In genomic region chr1:13593511-13594131, GRCh38 we compare ENCODE assay signal across 11 cellular contexts. TPM values are rescaled to one million over a fixed set of nuclear protein-coding genes. Genes with fewer than 3 reads are reported as not detected.
DNase-seq lines count a peak whose midpoint lies in the region; ATAC-seq, FAIRE-seq and TF ChIP-seq lines count a peak whose summit lies in the region.
"Had no signal": no experiment of that assay in that cellular context is flagged by ENCODE, and none has a peak within 500 bp of the region (broad histone marks: within the 10 kb centered on the region; RNA-seq: fewer than 3 reads in every experiment).

No MANE protein-coding gene starts in this region.

- H3K4me1 ChIP-seq in kidney (ENCODE audit: control insufficient read depth in 1 of 2, insufficient read depth in 1 of 2, low read depth in 1 of 2, low read length in 2 of 2) (no peaks in the 10 kb centered on the region), gastrocnemius medialis (peaks cover 16 to 20% of the 10 kb centered on the region in 2 donors)

- no peaks in the 10 kb centered on the region for H3K27me3 ChIP-seq in H7 (ENCODE audit: control insufficient read depth, insufficient read depth, low read length)
- no peaks in the 10 kb centered on the region for H3K27me3 ChIP-seq in gastrocnemius medialis

- ATAC-seq in gastrocnemius medialis: peak; percentile 94 to 95
- no peak for ATAC-seq in HG03342 (IDR thresholded peaks at IDR 0.05; ENCODE audit: unreplicated experiment)
- no peak for ATAC-seq in HG03378 (IDR thresholded peaks at IDR 0.05; ENCODE audit: unreplicated experiment)
- ATAC-seq: activated naive CD4-positive, alpha-beta T cell treated with anti-CD3 and anti-CD28 coated beads, Interleukin-2, amount 50 U/mL, for 72 hours had no signal

- DNase-seq in H7 (peak; percentile 50), caudate nucleus (lab: John Stamatoyannopoulos, UW) (peak in 1 of 61 donors; percentile 44), kidney (peak; percentile 72), gastrocnemius medialis (peak; percentile 66 to 84), NCI-H1694 (lab: John Stamatoyannopoulos, UW) (no peak), HUDEP-2 (lab: John Stamatoyannopoulos, UW; ENCODE audit: unreplicated experiment in 76 of 76) (no peak)
- DNase-seq: NCI-H2227 treated with DMSO at 0.1 percent for 48 hours, T-helper 9 cell had no signal

- TF ChIP-seq POLR2A in gastrocnemius medialis (IDR thresholded peaks at IDR 0.05): peak; percentile 20 to 64

- no peak for FAIRE-seq in kidney (lab: Jason Lieb, UNC)

- H3K36me3 ChIP-seq in H7 (replicated peaks; ENCODE audit: control insufficient read depth, insufficient read depth, low read length): peaks cover 4% of the 10 kb centered on the region
- H3K36me3 ChIP-seq in kidney (ENCODE audit: control insufficient read depth in 1 of 2, insufficient read depth in 2 of 2, low read length in 2 of 2): no peaks in the 10 kb centered on the region
- H3K36me3 ChIP-seq in gastrocnemius medialis: no peaks in the 10 kb centered on the region

- H3K27ac ChIP-seq in caudate nucleus (ENCODE audit: low read depth, low read length): peak overlapping the region; percentile 66
- no peak overlapping the region for H3K27ac ChIP-seq in kidney (ENCODE audit: low read depth in 2 of 2, low read length in 2 of 2)
- H3K27ac ChIP-seq in gastrocnemius medialis: peak overlapping the region; percentile 77 to 84 (median 82)

- no peak for TF ChIP-seq CTCF in kidney (IDR thresholded peaks at IDR 0.05; ENCODE audit: borderline replicate concordance, extremely low read depth, insufficient read depth)
- TF ChIP-seq CTCF in gastrocnemius medialis (IDR thresholded peaks at IDR 0.05 in 4 of 5, conservative IDR thresholded peaks at IDR 0.05 in 1 of 5): no peak

- H3K9ac ChIP-seq in kidney (ENCODE audit: low read length in 2 of 2): no peak overlapping the region

- in situ Hi-C loops in gastrocnemius medialis (cut with MboI; ENCODE audit: low sequenced_read_pairs in 4 of 4): no loop called here

- no peaks in the 10 kb centered on the region for H3K9me3 ChIP-seq in kidney (ENCODE audit: control insufficient read depth in 1 of 2, low read length in 2 of 2)
- no peaks in the 10 kb centered on the region for H3K9me3 ChIP-seq in gastrocnemius medialis

- intact Hi-C loops in kidney (cut with DNase I) (no loop called here), gastrocnemius medialis (cut with DNase I; ENCODE audit: low total_unique reads) (no loop called here)

- H3K4me3 ChIP-seq in H7 (ENCODE audit: insufficient read depth, low read depth, low read length) (no peak overlapping the region), kidney (ENCODE audit: low read length in 2 of 2) (no peak overlapping the region), gastrocnemius medialis (no peak overlapping the region)

RNA-seq across cellular contexts. Expression of gene PDPN, which starts 10.0 kb away (rescaled TPM):
- 103 and 108 TPM in 2 replicates for total RNA-seq in H7 (2014; rRNA removed; shearing (Covaris generic))
- total RNA-seq in kidney (4.6 TPM), gastrocnemius medialis (10 to 100 TPM in 2 of 4 donors, 1 to 10 TPM in 2; 9.8 to 42.5 (median 21.3) TPM)
- polyA plus RNA-seq in kidney (ENCODE audit: insufficient read depth, low read depth, low replicate concordance): 7.4 TPM
- total RNA-seq: activated naive CD4-positive, alpha-beta T cell treated with anti-CD3 and anti-CD28 coated beads, Interleukin-2, amount 50 U/mL, for 72 hours had no signal

Comparison
In these comparisons a context has a peak if more than half of its experiments do, and no peak if none do; other contexts are left out.
1. DNase-seq: peak in H7 (single experiment), kidney (single experiment) and gastrocnemius medialis (2 of 2); none in NCI-H1694 (single experiment) and HUDEP-2 (0 of 76).
2. H3K27ac ChIP-seq: peak in caudate nucleus (single experiment) and gastrocnemius medialis (4 of 4); none in kidney (0 of 2).
3. ATAC-seq: peak in gastrocnemius medialis (2 of 2); none in HG03342 (single experiment) and HG03378 (single experiment).